ENCODE assay signal across 8 cellular contexts in genomic region chr2:162344617-162344950, GRCh38. TPM values are rescaled to one million over a fixed set of nuclear protein-coding genes. Genes with fewer than 3 reads are reported as not detected.
DNase-seq lines count a peak whose midpoint lies in the region; ATAC-seq lines count a peak whose summit lies in the region.

No MANE protein-coding gene starts in this region.

- H3K27ac ChIP-seq in substantia nigra (ENCODE audit: low read depth, low read length, poor library complexity, severe bottlenecking), result peak overlapping the region; percentile 96

- peaks cover 17% of the 10 kb centered on the region for H3K4me1 Mint-ChIP-seq in activated naive CD4-positive, alpha-beta T cell treated with anti-CD3 and anti-CD28 coated beads, Interleukin-2, amount 50 U/mL, for 24 hours

- H3K9me3 Mint-ChIP-seq in activated naive CD4-positive, alpha-beta T cell treated with anti-CD3 and anti-CD28 coated beads, Interleukin-2, amount 50 U/mL, for 24 hours, result no peaks in the 10 kb centered on the region

- no peak for ATAC-seq in left cardiac atrium

- H3K36me3 Mint-ChIP-seq in activated naive CD4-positive, alpha-beta T cell treated with anti-CD3 and anti-CD28 coated beads, Interleukin-2, amount 50 U/mL, for 24 hours, result peaks cover 2% of the 10 kb centered on the region

- no peak overlapping the region for H3K27ac Mint-ChIP-seq in activated naive CD4-positive, alpha-beta T cell treated with anti-CD3 and anti-CD28 coated beads, Interleukin-2, amount 50 U/mL, for 24 hours

- peak overlapping the region; percentile 96 for H3K4me3 Mint-ChIP-seq in activated naive CD4-positive, alpha-beta T cell treated with anti-CD3 and anti-CD28 coated beads, Interleukin-2, amount 50 U/mL, for 24 hours

- DNase-seq in left cardiac atrium (peak; percentile 29), cardiac septum (ENCODE audit: low spot score) (no peak), iris pigment epithelial cell (ENCODE audit: low read depth) (peak; percentile 1), substantia nigra (lab: John Stamatoyannopoulos, UW) (peak in 3 of 49 donors; percentile 11 to 35 (median 34)), HuH-7 (ENCODE audit: low spot score) (no peak), GM19238 (ENCODE audit: insufficient read length, low spot score) (no peak), cortex of kidney (lab: John Stamatoyannopoulos, UW) (no peak)

- intact Hi-C loops in left cardiac atrium (cut with DNase I) (no loop called here), cardiac septum (cut with DNase I) (no loop called here)

- H3K27me3 Mint-ChIP-seq in activated naive CD4-positive, alpha-beta T cell treated with anti-CD3 and anti-CD28 coated beads, Interleukin-2, amount 50 U/mL, for 24 hours, result no peaks in the 10 kb centered on the region

RNA-seq across cellular contexts. Expression of gene GCA, which starts 0.7 kb away (rescaled TPM):
- 10 to 100 TPM; 17.5 to 18.4 TPM for total RNA-seq in left cardiac atrium
- 7.3 TPM for total RNA-seq in cardiac septum

RNA-seq across cellular contexts. Expression of gene IFIH1, which starts 26.1 kb away (rescaled TPM):
- total RNA-seq in left cardiac atrium (10 to 100 TPM in 1 of 2 donors, 1 to 10 TPM in 1; 8.5 to 11.4 TPM), cardiac septum (4.4 TPM)

Comparison
In these comparisons a context has a peak if more than half of its experiments do, and no peak if none do; other contexts are left out.
1. DNase-seq: peak in left cardiac atrium (single experiment) and iris pigment epithelial cell (single experiment); none in cardiac septum (single experiment), HuH-7 (single experiment), GM19238 (single experiment) and cortex of kidney (single experiment).